Comparison of ENCODE assay signal across 2 cellular contexts in the genomic region with DNA sequence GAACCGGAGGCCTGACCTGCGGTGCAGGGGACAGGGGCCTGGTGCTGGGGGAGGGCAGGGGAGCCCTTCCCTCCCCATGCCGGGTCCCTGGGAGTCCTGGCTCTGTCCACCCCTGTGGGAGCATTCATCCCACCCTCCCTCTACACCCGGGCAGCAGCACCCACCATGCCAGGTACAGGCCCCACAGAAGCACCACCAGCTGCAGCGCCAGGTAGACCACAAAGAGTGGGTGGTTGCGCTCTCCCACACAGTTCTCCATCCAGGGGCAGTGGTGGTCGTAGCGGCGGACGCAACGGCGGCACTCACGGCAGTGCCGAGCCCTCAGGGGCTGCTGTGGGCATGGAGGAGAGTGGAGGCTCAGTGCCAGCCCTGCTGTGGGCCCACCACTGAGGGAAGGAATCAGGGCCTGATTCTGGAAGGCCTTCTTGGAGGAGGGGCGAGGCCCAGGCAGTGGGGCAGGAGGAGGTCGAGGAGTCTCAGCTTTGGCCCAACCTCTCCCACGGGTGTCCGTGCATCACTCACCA.
TF ChIP-seq lines count a peak whose summit lies in the region.

No MANE protein-coding gene starts in this region.

TF ChIP-seq in HEK293, 187 proteins besides CTCF, POLR2A, EP300 and RAD21:
- TF ChIP-seq EGR2 (tag by site-specific recombination; IDR thresholded peaks at IDR 0.05; ENCODE audit: low read depth) (peak; percentile 39), ZFP69B (tag by site-specific recombination; IDR thresholded peaks at IDR 0.05) (peak; percentile 76), ZFHX2 (tag by site-specific recombination; conservative IDR thresholded peaks at IDR 0.05) (0 out of 2 replicates have a peak, but pooled peaks have one; percentile 34), GLIS2 (tag by site-specific recombination; IDR thresholded peaks at IDR 0.05) (peak; percentile 43; the same call in 1 of the 2 replicates), ZNF121 (tag by site-specific recombination; IDR thresholded peaks at IDR 0.05) (no peak), ZNF37A (tag by site-specific recombination; IDR thresholded peaks at IDR 0.05) (no peak), ZNF391 (tag by site-specific recombination; IDR thresholded peaks at IDR 0.05; ENCODE audit: borderline replicate concordance, low read depth) (no peak)
- TF ChIP-seq, protein P1, sequence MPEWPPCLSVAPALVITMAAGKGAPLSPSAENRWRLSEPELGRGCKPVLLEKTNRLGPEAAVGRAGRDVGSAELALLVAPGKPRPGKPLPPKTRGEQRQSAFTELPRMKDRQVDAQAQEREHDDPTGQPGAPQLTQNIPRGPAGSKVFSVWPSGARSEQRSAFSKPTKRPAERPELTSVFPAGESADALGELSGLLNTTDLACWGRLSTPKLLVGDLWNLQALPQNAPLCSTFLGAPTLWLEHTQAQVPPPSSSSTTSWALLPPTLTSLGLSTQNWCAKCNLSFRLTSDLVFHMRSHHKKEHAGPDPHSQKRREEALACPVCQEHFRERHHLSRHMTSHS (tag by site-specific recombination; IDR thresholded peaks at IDR 0.05): no peak
- TF ChIP-seq, protein P2, sequence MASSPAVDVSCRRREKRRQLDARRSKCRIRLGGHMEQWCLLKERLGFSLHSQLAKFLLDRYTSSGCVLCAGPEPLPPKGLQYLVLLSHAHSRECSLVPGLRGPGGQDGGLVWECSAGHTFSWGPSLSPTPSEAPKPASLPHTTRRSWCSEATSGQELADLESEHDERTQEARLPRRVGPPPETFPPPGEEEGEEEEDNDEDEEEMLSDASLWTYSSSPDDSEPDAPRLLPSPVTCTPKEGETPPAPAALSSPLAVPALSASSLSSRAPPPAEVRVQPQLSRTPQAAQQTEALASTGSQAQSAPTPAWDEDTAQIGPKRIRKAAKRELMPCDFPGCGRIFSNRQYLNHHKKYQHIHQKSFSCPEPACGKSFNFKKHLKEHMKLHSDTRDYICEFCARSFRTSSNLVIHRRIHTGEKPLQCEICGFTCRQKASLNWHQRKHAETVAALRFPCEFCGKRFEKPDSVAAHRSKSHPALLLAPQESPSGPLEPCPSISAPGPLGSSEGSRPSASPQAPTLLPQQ (tag by site-specific recombination; IDR thresholded peaks at IDR 0.05): peak; percentile 93
- TF ChIP-seq, protein P3, sequence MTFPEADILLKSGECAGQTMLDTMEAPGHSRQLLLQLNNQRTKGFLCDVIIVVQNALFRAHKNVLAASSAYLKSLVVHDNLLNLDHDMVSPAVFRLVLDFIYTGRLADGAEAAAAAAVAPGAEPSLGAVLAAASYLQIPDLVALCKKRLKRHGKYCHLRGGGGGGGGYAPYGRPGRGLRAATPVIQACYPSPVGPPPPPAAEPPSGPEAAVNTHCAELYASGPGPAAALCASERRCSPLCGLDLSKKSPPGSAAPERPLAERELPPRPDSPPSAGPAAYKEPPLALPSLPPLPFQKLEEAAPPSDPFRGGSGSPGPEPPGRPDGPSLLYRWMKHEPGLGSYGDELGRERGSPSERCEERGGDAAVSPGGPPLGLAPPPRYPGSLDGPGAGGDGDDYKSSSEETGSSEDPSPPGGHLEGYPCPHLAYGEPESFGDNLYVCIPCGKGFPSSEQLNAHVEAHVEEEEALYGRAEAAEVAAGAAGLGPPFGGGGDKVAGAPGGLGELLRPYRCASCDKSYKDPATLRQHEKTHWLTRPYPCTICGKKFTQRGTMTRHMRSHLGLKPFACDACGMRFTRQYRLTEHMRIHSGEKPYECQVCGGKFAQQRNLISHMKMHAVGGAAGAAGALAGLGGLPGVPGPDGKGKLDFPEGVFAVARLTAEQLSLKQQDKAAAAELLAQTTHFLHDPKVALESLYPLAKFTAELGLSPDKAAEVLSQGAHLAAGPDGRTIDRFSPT (tag by site-specific recombination; IDR thresholded peaks at IDR 0.05): peak; percentile 74

TF ChIP-seq in K562, 482 proteins besides CTCF, POLR2A, EP300 and RAD21:
- TF ChIP-seq POLR2G (IDR thresholded peaks at IDR 0.05; ENCODE audit: low read depth, low read length) (peak; percentile 69), NELFE (IDR thresholded peaks at IDR 0.05; ENCODE audit: insufficient read depth, insufficient read length) (no peak), RBFOX2 (IDR thresholded peaks at IDR 0.05; ENCODE audit: low read depth, low read length) (peak; percentile 57)
- TF ChIP-seq, protein P4, sequence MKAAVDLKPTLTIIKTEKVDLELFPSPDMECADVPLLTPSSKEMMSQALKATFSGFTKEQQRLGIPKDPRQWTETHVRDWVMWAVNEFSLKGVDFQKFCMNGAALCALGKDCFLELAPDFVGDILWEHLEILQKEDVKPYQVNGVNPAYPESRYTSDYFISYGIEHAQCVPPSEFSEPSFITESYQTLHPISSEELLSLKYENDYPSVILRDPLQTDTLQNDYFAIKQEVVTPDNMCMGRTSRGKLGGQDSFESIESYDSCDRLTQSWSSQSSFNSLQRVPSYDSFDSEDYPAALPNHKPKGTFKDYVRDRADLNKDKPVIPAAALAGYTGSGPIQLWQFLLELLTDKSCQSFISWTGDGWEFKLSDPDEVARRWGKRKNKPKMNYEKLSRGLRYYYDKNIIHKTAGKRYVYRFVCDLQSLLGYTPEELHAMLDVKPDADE (conservative IDR thresholded peaks at IDR 0.05; ENCODE audit: control insufficient read depth, low read depth, low read length): no peak
